8 cellular contexts compared by ENCODE assay signal in the genomic region with DNA sequence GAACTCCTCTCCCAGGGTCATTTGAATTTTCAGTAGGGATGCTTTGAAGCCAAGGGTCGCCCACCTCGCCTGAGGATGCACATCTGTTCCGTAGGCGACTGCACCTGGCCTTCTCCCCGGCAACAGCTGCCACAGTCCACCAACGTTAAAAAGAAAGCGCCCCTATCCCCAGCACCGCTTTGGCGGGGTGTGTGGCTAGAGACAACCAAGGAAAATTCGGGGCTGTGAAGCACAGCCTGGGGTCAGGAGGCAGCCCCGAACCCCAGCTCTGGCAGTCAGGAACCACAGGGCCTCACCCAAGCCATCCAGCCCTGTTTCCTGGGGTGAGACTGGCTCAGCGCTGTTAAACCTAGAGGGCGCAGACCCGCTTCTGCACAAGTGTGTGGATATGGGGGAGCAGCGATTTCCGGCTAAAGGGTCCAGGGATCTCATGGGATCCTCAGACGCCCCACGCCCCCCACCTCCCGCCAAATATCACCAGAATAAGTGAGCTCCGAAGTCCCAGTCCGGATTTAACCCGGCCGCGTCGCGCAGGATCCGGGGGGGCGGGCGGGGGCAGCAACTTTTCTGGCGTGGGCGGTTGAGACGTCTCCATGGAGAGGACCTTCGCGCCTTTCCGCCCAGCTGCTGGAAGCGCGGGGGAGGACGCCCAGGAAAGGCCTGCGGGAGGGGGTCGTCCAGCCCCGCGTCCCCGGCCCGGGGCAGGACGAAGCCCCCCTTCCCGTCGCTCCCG. TPM values are rescaled to one million over a fixed set of nuclear protein-coding genes. Genes with fewer than 3 reads are reported as not detected.
DNase-seq lines count a peak whose midpoint lies in the region; ATAC-seq, FAIRE-seq and TF ChIP-seq lines count a peak whose summit lies in the region.

No MANE protein-coding gene starts in this region.

- no peaks in the 10 kb centered on the region for H3K36me3 ChIP-seq in OCI-LY1 (ENCODE audit: insufficient read depth, low read length)
- H3K36me3 ChIP-seq in astrocyte (ENCODE audit: insufficient read depth, low read length) = peaks cover 7% of the 10 kb centered on the region
- H3K36me3 ChIP-seq in iPS-18a (ENCODE audit: control insufficient read depth, low read depth, low read length) = no peaks in the 10 kb centered on the region

- H2AFZ ChIP-seq in OCI-LY1 (ENCODE audit: low read length) = no peak overlapping the region
- H2AFZ ChIP-seq in astrocyte (ENCODE audit: low read depth, low read length) = peak overlapping the region; percentile 78

- no peak for TF ChIP-seq POLR2A in GM18505 (IDR thresholded peaks at IDR 0.05; ENCODE audit: borderline replicate concordance, extremely low read depth, insufficient read depth, insufficient read length)

- H3K9ac ChIP-seq in OCI-LY1 (ENCODE audit: low read length) (no peak overlapping the region; the same call in 1 of the 2 replicates), astrocyte (ENCODE audit: low read length) (peak overlapping the region; percentile 86), iPS-18a (ENCODE audit: low read length) (peak overlapping the region; percentile 49)

- no peaks in the 10 kb centered on the region for H3F3A ChIP-seq in OCI-LY1 (ENCODE audit: insufficient read depth, low read length)

- H3K4me1 ChIP-seq in OCI-LY1 (ENCODE audit: insufficient read depth, low read length, severe bottlenecking) (no peaks in the 10 kb centered on the region), astrocyte (ENCODE audit: insufficient read depth, low read length) (peaks cover 12% of the 10 kb centered on the region), iPS-18a (ENCODE audit: control insufficient read depth, low read depth, low read length) (peaks cover 14% of the 10 kb centered on the region)

- H3K9me3 Mint-ChIP-seq in astrocyte (ENCODE audit: unreplicated experiment) = peaks cover 2% of the 10 kb centered on the region

- peak overlapping the region; percentile 49; the same call in 1 of the 2 replicates for H3K4me2 ChIP-seq in OCI-LY1 (ENCODE audit: low read length)
- peak overlapping the region; percentile 93 for H3K4me2 ChIP-seq in astrocyte (ENCODE audit: low read length)

- peak; percentile 34 for ATAC-seq in GM18505 (IDR thresholded peaks at IDR 0.05; ENCODE audit: unreplicated experiment)
- ATAC-seq in HG02981 (IDR thresholded peaks at IDR 0.05; ENCODE audit: unreplicated experiment) = peak; percentile 29

- no peak for FAIRE-seq in astrocyte (lab: Jason Lieb, UNC)

- no peaks in the 10 kb centered on the region for H3K4me1 Mint-ChIP-seq in astrocyte (ENCODE audit: low read depth, unreplicated experiment)

- H3K27me3 ChIP-seq in OCI-LY1 (ENCODE audit: insufficient read depth, low read length) = 0 out of 2 replicates have a peak, but pooled peaks cover 4% of the 10 kb centered on the region
- no peaks in the 10 kb centered on the region for H3K27me3 ChIP-seq in astrocyte (ENCODE audit: insufficient read depth, low read length)
- H3K27me3 ChIP-seq in iPS-18a (ENCODE audit: control insufficient read depth, insufficient read depth, low read length) = no peaks in the 10 kb centered on the region

- H3K9me3 ChIP-seq in OCI-LY1 (ENCODE audit: low read length) = no peaks in the 10 kb centered on the region
- H3K9me3 ChIP-seq in astrocyte (ENCODE audit: insufficient read depth, low read depth, low read length) = no peaks in the 10 kb centered on the region
- no peaks in the 10 kb centered on the region for H3K9me3 ChIP-seq in iPS-18a (ENCODE audit: control insufficient read depth, low read depth, low read length)

- no peak for TF ChIP-seq CTCF in OCI-LY1 (IDR thresholded peaks at IDR 0.05; ENCODE audit: low read length)
- TF ChIP-seq CTCF in astrocyte (IDR thresholded peaks at IDR 0.05; ENCODE audit: insufficient read depth, low read depth, low read length) = no peak

- H3K79me2 ChIP-seq in OCI-LY1 (ENCODE audit: insufficient read depth, low read length) (no peaks in the 10 kb centered on the region), astrocyte (ENCODE audit: insufficient read depth, low read length) (peaks cover 33% of the 10 kb centered on the region)

- H3K27ac Mint-ChIP-seq in astrocyte (ENCODE audit: unreplicated experiment) = no peak overlapping the region

- peak; percentile 36 for DNase-seq in 8988T
- DNase-seq in astrocyte (ENCODE audit: low read depth) = peak; percentile 28
- peak in 3 of 4 experiments; percentile 12 to 39 (median 14) for DNase-seq in stimulated activated CD4-positive, alpha-beta T cell treated with anti-CD3 and anti-CD28 coated beads, Interleukin-1b, Interleukin-23, amount 100 ng/mL, for 24 hours (ENCODE audit: low read depth in 4 of 4, low spot score in 1 of 4)
- DNase-seq in OCI-M1 (lab: John Stamatoyannopoulos, UW) = no peak

- H3K4me3 ChIP-seq in OCI-LY1 (ENCODE audit: low read depth, low read length, poor library complexity, severe bottlenecking) (peak overlapping the region; percentile 53), astrocyte (ENCODE audit: insufficient read depth, low read depth, low read length) (peak overlapping the region; percentile 76), iPS-18a (ENCODE audit: low read length) (peak overlapping the region; percentile 55)

- H3K27ac ChIP-seq in OCI-LY1 (ENCODE audit: low read depth, low read length, poor library complexity, severe bottlenecking) (no peak overlapping the region), astrocyte (ENCODE audit: low read depth, low read length) (peak overlapping the region; percentile 71), iPS-18a (ENCODE audit: low read length) (no peak overlapping the region)

- peak overlapping the region; percentile 83 for H3K4me3 Mint-ChIP-seq in astrocyte (ENCODE audit: unreplicated experiment)

- peaks cover 15% of the 10 kb centered on the region for H3K27me3 Mint-ChIP-seq in astrocyte (ENCODE audit: low read depth, unreplicated experiment)

- H3K9me2 ChIP-seq in OCI-LY1 (ENCODE audit: low read depth, low read length) = no peaks in the 10 kb centered on the region

- peaks cover 9% of the 10 kb centered on the region for H3K36me3 Mint-ChIP-seq in astrocyte (ENCODE audit: low read depth, unreplicated experiment)

- H4K20me1 ChIP-seq in OCI-LY1 (ENCODE audit: insufficient read depth, low read length) = no peaks in the 10 kb centered on the region
- H4K20me1 ChIP-seq in astrocyte (ENCODE audit: insufficient read depth, low read length) = peaks cover 17% of the 10 kb centered on the region

RNA-seq across cellular contexts. Expression of gene ZC3HAV1L, which starts 0.8 kb away (rescaled TPM):
- total RNA-seq in astrocyte = 11.9 and 12.3 TPM in 2 replicates

RNA-seq across cellular contexts. Expression of gene KIAA1549, which starts 53.8 kb away (rescaled TPM):
- 10.3 and 11.1 TPM in 2 replicates for total RNA-seq in astrocyte
